10 cellular contexts compared by ENCODE assay signal in genomic region chr7:28036748-28037147, GRCh38.
A peak's percentile ranks its signal among the peaks of the same experiment; 100 is the strongest.
DNase-seq lines count a peak whose midpoint lies in the region; ATAC-seq and TF ChIP-seq lines count a peak whose summit lies in the region.
"Had no signal": no experiment of that assay in that cellular context is flagged by ENCODE, and none has a peak within 500 bp of the region (broad histone marks: within the 10 kb centered on the region; RNA-seq: fewer than 3 reads in every experiment).

No MANE protein-coding gene starts in this region.

- H3K27ac Mint-ChIP-seq in CD8-positive, alpha-beta T cell = no peak overlapping the region

- peak overlapping the region; percentile 29 for H3K4me3 ChIP-seq in AG04450 (ENCODE audit: low read depth, low read length)
- no peak overlapping the region for H3K4me3 ChIP-seq in left lung
- H3K4me3 ChIP-seq in CD8-positive, alpha-beta T cell (ENCODE audit: low read depth, low read length) = no peak overlapping the region

- no peak for DNase-seq in AG04450 (ENCODE audit: low read depth, low spot score)
- DNase-seq in RPMI7951 (ENCODE audit: low read depth) = peak; percentile 39
- DNase-seq in left lung = no peak
- no peak for DNase-seq in NCI-H2227 (lab: John Stamatoyannopoulos, UW; ENCODE audit: unreplicated experiment)
- no peak for DNase-seq in HPDE6-E6E7 (ENCODE audit: extremely low spot score)
- no peak for DNase-seq in CD8-positive, alpha-beta T cell
- DNase-seq: activated CD4-positive, alpha-beta T cell treated with anti-CD3 and anti-CD28 coated beads for 1 hour; NCI-H1436 had no signal

- no peak for TF ChIP-seq CTCF in AG04450 (IDR thresholded peaks at IDR 0.05; ENCODE audit: low read depth, low read length)
- TF ChIP-seq CTCF in left lung (IDR thresholded peaks at IDR 0.05) = no peak
- no peak for TF ChIP-seq CTCF in CD8-positive, alpha-beta T cell (IDR thresholded peaks at IDR 0.05)

- H3K27ac ChIP-seq in AG04450 (ENCODE audit: low read depth, low read length) = peak overlapping the region; percentile 80
- peak overlapping the region; percentile 8 to 65 for H3K27ac ChIP-seq in left lung
- no peak overlapping the region for H3K27ac ChIP-seq in CD8-positive, alpha-beta T cell (ENCODE audit: low read depth, low read length)

- H3K9me3 ChIP-seq in AG04450 (ENCODE audit: control insufficient read depth, insufficient read depth, low read length) (no peaks in the 10 kb centered on the region), left lung (no peaks in the 10 kb centered on the region)
- no peaks in the 10 kb centered on the region for H3K9me3 ChIP-seq in CD8-positive, alpha-beta T cell (ENCODE audit: low read length)

- H3K27me3 Mint-ChIP-seq in CD8-positive, alpha-beta T cell (ENCODE audit: low read depth) = peaks cover 3% of the 10 kb centered on the region

- H3K4me3 Mint-ChIP-seq in CD8-positive, alpha-beta T cell = no peak overlapping the region

- peaks cover 1% of the 10 kb centered on the region for H3K4me1 Mint-ChIP-seq in CD8-positive, alpha-beta T cell (ENCODE audit: low read depth)

- no peaks in the 10 kb centered on the region for H3K9me3 Mint-ChIP-seq in CD8-positive, alpha-beta T cell

- intact Hi-C loops in left lung (cut with DNase I) = no loop called here
- intact Hi-C loops in CD8-positive, alpha-beta T cell (cut with DNase I, micrococcal nuclease) = no loop called here

- H3K27me3 ChIP-seq in AG04450 (ENCODE audit: control insufficient read depth, insufficient read depth, low read length) (no peaks in the 10 kb centered on the region), left lung (no peaks in the 10 kb centered on the region)
- H3K27me3 ChIP-seq in CD8-positive, alpha-beta T cell (ENCODE audit: insufficient read depth, low read length) = no peaks in the 10 kb centered on the region

- POLR2A ChIA-PET in AG04450 (lab: Yijun Ruan, JAX) = no interaction called here
- POLR2A ChIA-PET in CD8-positive, alpha-beta T cell (lab: Charles Lee) = no interaction called here

- H3K36me3 ChIP-seq in left lung = no peaks in the 10 kb centered on the region
- H3K36me3 ChIP-seq in CD8-positive, alpha-beta T cell (ENCODE audit: insufficient read depth, low read length) = no peaks in the 10 kb centered on the region

- CTCF ChIA-PET in AG04450 (lab: Charles Lee) = interaction anchor here (2.6 kb wide), 1 partner anchor 57 kb away, joined by 11 read pairs; no protein-coding TSS in a partner anchor
- CTCF ChIA-PET in CD8-positive, alpha-beta T cell (lab: Charles Lee) = no interaction called here

- H3K4me1 ChIP-seq in left lung = peaks cover 8 to 17% of the 10 kb centered on the region in 2 donors
- no peaks in the 10 kb centered on the region for H3K4me1 ChIP-seq in CD8-positive, alpha-beta T cell (ENCODE audit: insufficient read depth, low read length)

- H3K36me3 Mint-ChIP-seq in CD8-positive, alpha-beta T cell = no peaks in the 10 kb centered on the region

- ATAC-seq in GM21786 (IDR thresholded peaks at IDR 0.05; ENCODE audit: unreplicated experiment) (peak; percentile 3), left lung (peak; percentile 28), esophagus mucosa (no peak)
- no peak for ATAC-seq in CD8-positive, alpha-beta T cell

Comparison
In these comparisons a context has a peak if more than half of its experiments do, and no peak if none do; other contexts are left out.
1. ATAC-seq: peak in GM21786 (single experiment) and left lung (single experiment); none in esophagus mucosa (single experiment) and CD8-positive, alpha-beta T cell (single experiment).